In genomic region chr12:52279683-52280318, GRCh38 we compare ENCODE assay signal across 9 cellular contexts. TPM values are rescaled to one million over a fixed set of nuclear protein-coding genes. Genes with fewer than 3 reads are reported as not detected.
DNase-seq lines count a peak whose midpoint lies in the region; ATAC-seq and TF ChIP-seq lines count a peak whose summit lies in the region.
"Had no signal": no experiment of that assay in that cellular context is flagged by ENCODE, and none has a peak within 500 bp of the region (broad histone marks: within the 10 kb centered on the region; RNA-seq: fewer than 3 reads in every experiment).

No MANE protein-coding gene starts in this region.

- H3K27ac ChIP-seq in hepatocyte (peak overlapping the region; percentile 72), spleen (no peak overlapping the region), aorta (ENCODE audit: low read depth in 1 of 2, low read length in 2 of 2) (peak overlapping the region in 1 of 2 donors; percentile 93)

- H3K4me3 ChIP-seq in H7 (ENCODE audit: insufficient read depth, low read depth, low read length) (no peak overlapping the region), adipocyte (ENCODE audit: low read length) (peak overlapping the region; percentile 39), hepatocyte (no peak overlapping the region), spleen (no peak overlapping the region), aorta (ENCODE audit: low read length in 2 of 2) (no peak overlapping the region)

- peak overlapping the region; percentile 48 for H3K9ac ChIP-seq in adipocyte (ENCODE audit: low read length)

- H3K4me2 ChIP-seq in hepatocyte = no peak overlapping the region

- no peak for TF ChIP-seq POLR2A in spleen (IDR thresholded peaks at IDR 0.05)

- no peaks in the 10 kb centered on the region for H3K9me2 ChIP-seq in hepatocyte (replicated peaks; ENCODE audit: insufficient read depth)

- intact Hi-C loops in spleen (cut with DNase I; ENCODE audit: low total_unique reads) (no loop called here), aorta (cut with DNase I) (loop anchor here (2.0 to 5.0 kb wide), 4 partner anchors 35 to 52 kb away; partner anchors contain the start of genes KRT7 (in 1 of the 2) and KRT83 (in 1 of the 2))

- no peaks in the 10 kb centered on the region for H4K20me1 ChIP-seq in hepatocyte (ENCODE audit: insufficient read depth, poor library complexity, severe bottlenecking)

- DNase-seq in H7 (peak; percentile 17), adipocyte (ENCODE audit: low read depth) (peak; percentile 46), hepatocyte (ENCODE audit: low spot score) (no peak), spleen (peak; percentile 27), HuH-7.5 (ENCODE audit: low spot score) (no peak), aorta (no peak), A172 (ENCODE audit: low spot score) (no peak), HuH-7 (ENCODE audit: low spot score) (no peak)

- H3K4me1 ChIP-seq in adipocyte (ENCODE audit: control insufficient read depth, insufficient read depth, low read length) (peaks cover 33% of the 10 kb centered on the region), hepatocyte (ENCODE audit: insufficient read depth) (peaks cover 29% of the 10 kb centered on the region), spleen (peaks cover 0 to 25% (median 9%) of the 10 kb centered on the region in 6 donors), aorta (ENCODE audit: control insufficient read depth in 1 of 2, insufficient read depth in 2 of 2, low read length in 2 of 2) (peaks cover 5% of the 10 kb centered on the region in 2 donors)

- H3K79me2 ChIP-seq in hepatocyte = no peaks in the 10 kb centered on the region

- H3K27me3 ChIP-seq in H7 (ENCODE audit: control insufficient read depth, insufficient read depth, low read length) (peaks cover 12% of the 10 kb centered on the region), adipocyte (replicated peaks; ENCODE audit: control insufficient read depth, insufficient read depth, low read length) (no peaks in the 10 kb centered on the region), hepatocyte (no peaks in the 10 kb centered on the region), spleen (replicated peaks in 1 of 7) (peaks cover 0 to 43% (median 4%) of the 10 kb centered on the region in 7 donors), aorta (ENCODE audit: control insufficient read depth in 1 of 2, insufficient read depth in 2 of 2, low read length in 1 of 2) (no peaks in the 10 kb centered on the region)

- no peak for ATAC-seq in aorta (ENCODE audit: low FRiP score)

- H3K36me3 ChIP-seq in H7 (replicated peaks; ENCODE audit: control insufficient read depth, insufficient read depth, low read length) (no peaks in the 10 kb centered on the region), adipocyte (ENCODE audit: control insufficient read depth, insufficient read depth, low read length, severe bottlenecking) (no peaks in the 10 kb centered on the region), hepatocyte (replicated peaks; ENCODE audit: insufficient read depth, low read depth) (no peaks in the 10 kb centered on the region), spleen (no peaks in the 10 kb centered on the region), aorta (ENCODE audit: control insufficient read depth in 1 of 2, insufficient read depth in 2 of 2, low read length in 1 of 2) (no peaks in the 10 kb centered on the region)

- no peak overlapping the region for H2AFZ ChIP-seq in hepatocyte

- WGBS in hepatocyte (ENCODE audit: low lambda C conversion rate, missing lambda C conversion rate) = 89% methylated on average over 10 of the region's 10 CpGs
- WGBS in spleen, 5 donors = 84 to 91% (median 87%) methylated on average over 10 of the region's 10 CpGs
- 92 to 95% methylated on average over 10 of the region's 10 CpGs for WGBS in aorta, 2 donors

- TF ChIP-seq CTCF in hepatocyte (IDR thresholded peaks at IDR 0.05; ENCODE audit: poor library complexity) (no peak), spleen (IDR thresholded peaks at IDR 0.05 in 8 of 11, conservative IDR thresholded peaks at IDR 0.05 in 3 of 11) (no peak)

- H3K9me3 ChIP-seq in adipocyte (ENCODE audit: control insufficient read depth, low read length) = no peaks in the 10 kb centered on the region
- no peaks in the 10 kb centered on the region for H3K9me3 ChIP-seq in hepatocyte (ENCODE audit: low read depth)
- H3K9me3 ChIP-seq in spleen = no peaks in the 10 kb centered on the region
- H3K9me3 ChIP-seq in aorta (ENCODE audit: control insufficient read depth, low read length) = no peaks in the 10 kb centered on the region

RNA-seq across cellular contexts. Expression of gene KRT86, which starts 5.4 kb away (rescaled TPM):
- not detected in 2 replicates for total RNA-seq in H7 (2014; rRNA removed; shearing (Covaris generic))
- total RNA-seq in hepatocyte (not detected in 2 replicates), spleen (under 1 TPM in 2 of 7 donors, not detected in 5; 0.17 to 0.26 TPM), aorta (under 1 TPM; 0.39 to 0.45 TPM)
- polyA plus RNA-seq in hepatocyte (0.40 TPM in 1 of 2 replicates, not detected in the other), spleen (under 1 TPM in 2 of 3 donors, not detected in 1; 0.08 to 0.09 TPM), aorta (1 to 10 TPM; 2.1 to 3.2 TPM)
- 1.5 and 1.6 TPM in 2 replicates for total RNA-seq in A172 (2014; rRNA removed; shearing (Covaris generic))
- total RNA-seq: glomerular endothelial cell had no signal

RNA-seq across cellular contexts. Expression of gene KRT81, which starts 11.5 kb away (rescaled TPM):
- total RNA-seq in H7 (2014; rRNA removed; shearing (Covaris generic)) = not detected in 2 replicates
- not detected in 2 replicates for total RNA-seq in hepatocyte
- polyA plus RNA-seq in hepatocyte = not detected in 2 replicates
- not detected for total RNA-seq in spleen
- under 1 TPM in 2 of 3 donors, not detected in 1; 0.05 to 0.37 TPM for polyA plus RNA-seq in spleen
- total RNA-seq in aorta = under 1 TPM in 1 of 2 donors, not detected in 1; 0.45 TPM
- polyA plus RNA-seq in aorta = 1 to 10 TPM in 1 of 2 donors, not detected in 1; 2.9 TPM
- 59.0 and 66.4 TPM in 2 replicates for total RNA-seq in A172 (2014; rRNA removed; shearing (Covaris generic))
- total RNA-seq: glomerular endothelial cell had no signal

RNA-seq across cellular contexts. Expression of gene KRT83, which starts 41.4 kb away (rescaled TPM):
- total RNA-seq in H7 (2014; rRNA removed; shearing (Covaris generic)) = 0.10 TPM in 1 of 2 replicates, not detected in the other
- total RNA-seq in hepatocyte (not detected in 2 replicates), spleen (not detected), aorta (not detected)
- polyA plus RNA-seq in hepatocyte (not detected in 2 replicates), spleen (not detected), aorta (not detected)
- 0.05 and 0.41 TPM in 2 replicates for total RNA-seq in A172 (2014; rRNA removed; shearing (Covaris generic))
- total RNA-seq: glomerular endothelial cell had no signal

RNA-seq across cellular contexts. Expression of gene KRT7, which starts 46.8 kb away (rescaled TPM):
- 0.80 and 1.1 TPM in 2 replicates for total RNA-seq in H7 (2014; rRNA removed; shearing (Covaris generic))
- total RNA-seq in hepatocyte (12.6 and 27.1 TPM in 2 replicates), spleen (1 to 10 TPM in 1 of 7 donors, under 1 TPM in 3, not detected in 3; 0.73 to 1.5 (median 0.83) TPM), aorta (10 to 100 TPM in 1 of 2 donors, 1 to 10 TPM in 1; 8.7 to 17.3 TPM)
- polyA plus RNA-seq in hepatocyte (33.3 and 80.2 TPM in 2 replicates), spleen (1 to 10 TPM; 1.2 to 1.9 (median 1.6) TPM), aorta (100 to 1,000 TPM in 1 of 2 donors, 10 to 100 TPM in 1; 82.6 to 110 TPM)
- total RNA-seq in A172 (2014; rRNA removed; shearing (Covaris generic)) = 13.8 and 16.1 TPM in 2 replicates

Comparison
In these comparisons a context has a peak if more than half of its experiments do, and no peak if none do; other contexts are left out.
1. DNase-seq: peak in H7 (single experiment), adipocyte (single experiment) and spleen (single experiment); none in hepatocyte (single experiment), HuH-7.5 (single experiment), aorta (0 of 2), A172 (single experiment) and HuH-7 (single experiment).
2. RNA of gene KRT81, which starts 11.5 kb away (total RNA-seq): 59.0 to 66.4 TPM in A172; 0.45 TPM in aorta, not detected in H7, not detected in hepatocyte and not detected in spleen; every median in the first group is over 10 times any median in the second.